In the genomic region with DNA sequence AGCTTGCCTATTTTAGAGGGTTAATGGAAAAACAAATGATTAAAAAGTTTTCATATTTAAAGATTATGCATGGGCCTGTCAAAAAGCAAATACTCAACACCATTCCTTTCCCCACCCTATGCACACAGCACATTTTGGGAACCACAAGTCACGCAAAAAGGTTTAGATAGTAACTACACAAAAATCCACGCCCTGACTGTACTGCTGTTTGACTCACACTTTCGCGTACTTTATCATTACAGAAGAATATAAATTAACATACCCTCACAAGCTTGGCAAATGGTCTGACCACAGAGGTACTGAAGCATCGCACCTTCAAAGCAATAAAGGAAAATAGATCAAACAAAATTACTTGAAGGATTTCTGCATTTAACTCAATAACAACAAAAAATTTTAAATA, we compare ENCODE assay signal across 11 cellular contexts. TPM values are rescaled to one million over a fixed set of nuclear protein-coding genes. Genes with fewer than 3 reads are reported as not detected.
DNase-seq lines count a peak whose midpoint lies in the region; ATAC-seq and TF ChIP-seq lines count a peak whose summit lies in the region.
"Had no signal": no experiment of that assay in that cellular context is flagged by ENCODE, and none has a peak within 500 bp of the region (broad histone marks: within the 10 kb centered on the region; RNA-seq: fewer than 3 reads in every experiment).

No MANE protein-coding gene starts in this region.

- no peaks in the 10 kb centered on the region for H3K9me3 Mint-ChIP-seq in activated T-cell treated with anti-CD3 and anti-CD28 coated beads, Interleukin-2, amount 50 U/mL, for 24 hours

- in situ Hi-C loops in Panc1 (cut with HindIII; ENCODE audit: low pct_unique_long_range_greater_than_20kb, low sequenced_read_pairs): no loop called here

- H3K27me3 ChIP-seq in Panc1 (ENCODE audit: control insufficient read depth, insufficient read depth, low read length) (no peaks in the 10 kb centered on the region), esophagus squamous epithelium (no peaks in the 10 kb centered on the region), skeletal muscle satellite cell (ENCODE audit: control insufficient read depth, insufficient read depth, low read length) (no peaks in the 10 kb centered on the region)
- H3K27me3 ChIP-seq: Peyer's patch had no signal

- H3K27me3 Mint-ChIP-seq in activated T-cell treated with anti-CD3 and anti-CD28 coated beads, Interleukin-2, amount 50 U/mL, for 24 hours: no peaks in the 10 kb centered on the region

- H3K27ac ChIP-seq in Panc1 (ENCODE audit: low read length) (no peak overlapping the region; the same call in 1 of the 2 replicates), esophagus squamous epithelium (peak overlapping the region in 3 of 4 donors; percentile 93 to 97 (median 94))
- H3K27ac ChIP-seq: prostate gland had no signal

- peak overlapping the region; percentile 91 to 99; a peak in 3 of 4 replicates for H3K4me3 ChIP-seq in Panc1 (ENCODE audit: low read depth in 2 of 2, low read length in 2 of 2)
- H3K4me3 ChIP-seq in esophagus squamous epithelium: peak overlapping the region in 2 of 4 donors; percentile 77 to 99
- H3K4me3 ChIP-seq in skeletal muscle satellite cell (ENCODE audit: low read length): no peak overlapping the region
- no peak overlapping the region for H3K4me3 ChIP-seq in lower leg skin (ENCODE audit: low read depth, poor library complexity, severe bottlenecking)

- H3K4me3 Mint-ChIP-seq in activated T-cell treated with anti-CD3 and anti-CD28 coated beads, Interleukin-2, amount 50 U/mL, for 24 hours: peak overlapping the region; percentile 100

- peaks cover 4% of the 10 kb centered on the region; the same call in 1 of the 2 replicates for H3K4me1 ChIP-seq in Panc1 (ENCODE audit: control insufficient read depth, insufficient read depth, low read length)
- H3K4me1 ChIP-seq in esophagus squamous epithelium: peaks cover 3 to 30% (median 15%) of the 10 kb centered on the region in 3 donors
- peaks cover 8% of the 10 kb centered on the region for H3K4me1 ChIP-seq in skeletal muscle satellite cell (ENCODE audit: control insufficient read depth, insufficient read depth, low read length)
- H3K4me1 ChIP-seq: prostate gland had no signal

- peak overlapping the region; percentile 87 for H3K4me2 ChIP-seq in skeletal muscle satellite cell (ENCODE audit: low read length)

- no peak for DNase-seq in activated T-cell treated with anti-CD3 and anti-CD28 coated beads, Interleukin-2, amount 50 U/mL, for 24 hours
- no peak for DNase-seq in activated T-cell treated with anti-CD3 and anti-CD28 coated beads, Interleukin-2, amount 50 U/mL, for 1 hour
- DNase-seq in Panc1 (ENCODE audit: low read depth, low spot score) (no peak), esophagus squamous epithelium (lab: John Stamatoyannopoulos, UW) (no peak), DMS53 (lab: John Stamatoyannopoulos, UW) (no peak), lower leg skin (ENCODE audit: low spot score in 2 of 2) (no peak), HPDE6-E6E7 (ENCODE audit: extremely low spot score) (no peak)
- DNase-seq: Peyer's patch; stimulated activated naive CD4-positive, alpha-beta T cell treated with Interleukin-2 at 50 U/mL for 16 hours had no signal

- no peak for TF ChIP-seq POLR2A in esophagus squamous epithelium (IDR thresholded peaks at IDR 0.05)
- no peak for TF ChIP-seq POLR2A in lower leg skin (IDR thresholded peaks at IDR 0.05)

- H3K27ac Mint-ChIP-seq in activated T-cell treated with anti-CD3 and anti-CD28 coated beads, Interleukin-2, amount 50 U/mL, for 24 hours: peak overlapping the region; percentile 99

- peaks cover 51% of the 10 kb centered on the region for H3K4me1 Mint-ChIP-seq in activated T-cell treated with anti-CD3 and anti-CD28 coated beads, Interleukin-2, amount 50 U/mL, for 24 hours (ENCODE audit: low read depth)

- CTCF ChIA-PET in Panc1 (lab: Charles Lee): no interaction called here

- TF ChIP-seq CTCF in Panc1 (IDR thresholded peaks at IDR 0.05) (no peak), esophagus squamous epithelium (IDR thresholded peaks at IDR 0.05) (no peak), lower leg skin (IDR thresholded peaks at IDR 0.05) (no peak)

- no TSS peak for BruUV-seq in Panc1 (replicated peaks; lab: Mats Ljungman, UMichigan)

- intact Hi-C loops in Panc1 (cut with micrococcal nuclease; ENCODE audit: unreplicated experiment) (no loop called here), esophagus squamous epithelium (cut with DNase I) (no loop called here), lower leg skin (cut with DNase I; ENCODE audit: low total_unique reads) (no loop called here)

- H3K9me3 ChIP-seq in Panc1 (ENCODE audit: control insufficient read depth, insufficient read depth, low read depth, low read length) (no peaks in the 10 kb centered on the region), esophagus squamous epithelium (no peaks in the 10 kb centered on the region), skeletal muscle satellite cell (replicated peaks; ENCODE audit: low read length) (no peaks in the 10 kb centered on the region)
- H3K9me3 ChIP-seq: Peyer's patch, prostate gland had no signal

- peaks cover 15% of the 10 kb centered on the region for H3K36me3 ChIP-seq in Panc1 (ENCODE audit: control insufficient read depth, insufficient read depth, low read length)
- peaks cover 9 to 45% (median 26%) of the 10 kb centered on the region in 3 donors for H3K36me3 ChIP-seq in esophagus squamous epithelium
- H3K36me3 ChIP-seq in skeletal muscle satellite cell (ENCODE audit: insufficient read depth, low read length): peaks cover 36% of the 10 kb centered on the region
- H3K36me3 ChIP-seq: prostate gland had no signal

- peak overlapping the region; percentile 93 for H3K9ac ChIP-seq in skeletal muscle satellite cell (ENCODE audit: low read depth, low read length)

- 39 to 40% methylated on average over 5 of the region's 5 CpGs for WGBS in esophagus squamous epithelium, 2 donors
- 63 to 85% methylated on average over 5 of the region's 5 CpGs for WGBS in lower leg skin, 2 donors

- no peak for ATAC-seq in Panc1

- POLR2A ChIA-PET in Panc1 (lab: Charles Lee): no interaction called here

- peaks cover 61% of the 10 kb centered on the region for H3K36me3 Mint-ChIP-seq in activated T-cell treated with anti-CD3 and anti-CD28 coated beads, Interleukin-2, amount 50 U/mL, for 24 hours (ENCODE audit: low read depth)

RNA-seq across cellular contexts. Expression of a gene that starts 1.4 kb away (rescaled TPM):
- 190 TPM for total RNA-seq in Panc1 (2021; ENCODE audit: unreplicated experiment)
- 219 TPM for polyA plus RNA-seq in Panc1 (2012; ENCODE audit: insufficient read length)
- total RNA-seq in esophagus squamous epithelium: 100 to 1,000 TPM; 184 to 354 (median 297) TPM
- 202 and 233 TPM in 2 replicates for total RNA-seq in skeletal muscle satellite cell (2012; rRNA removed)
- total RNA-seq in lower leg skin: 100 to 1,000 TPM; 115 to 162 (median 139) TPM

Comparison
In these comparisons a context has a peak if more than half of its experiments do, and no peak if none do; other contexts are left out.
1. H3K4me3 ChIP-seq: peak in Panc1 (2 of 2); none in skeletal muscle satellite cell (single experiment) and lower leg skin (single experiment).